ENCODE assay signal across 19 cellular contexts in the genomic region with DNA sequence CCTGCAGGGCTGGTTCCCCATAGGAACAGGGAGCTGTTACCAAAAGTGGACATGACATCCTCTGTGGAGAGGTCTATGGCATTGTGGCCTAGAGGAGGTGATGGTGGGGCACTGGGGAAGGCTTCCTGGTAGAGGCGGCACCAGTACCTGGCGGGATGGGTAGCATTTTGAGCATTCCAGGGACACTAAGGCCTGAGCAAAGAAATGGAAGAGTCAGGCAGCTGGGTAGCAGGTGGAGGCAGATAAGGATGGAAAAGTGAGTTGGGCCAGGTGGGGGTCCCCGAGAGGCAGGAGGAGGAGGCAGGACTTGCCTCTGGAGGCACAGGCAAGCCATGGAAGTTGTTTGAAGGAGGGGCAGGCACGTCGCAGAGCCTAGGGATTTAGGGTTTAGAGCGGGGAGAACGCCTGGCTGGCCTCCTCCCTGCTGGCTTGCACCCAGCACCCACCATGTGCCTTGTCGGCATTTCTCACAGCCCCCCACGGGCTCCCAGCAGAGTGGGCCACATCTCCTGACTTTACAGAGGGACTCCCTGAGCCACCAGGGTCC. TPM values are rescaled to one million over a fixed set of nuclear protein-coding genes. Genes with fewer than 3 reads are reported as not detected.
DNase-seq lines count a peak whose midpoint lies in the region; ATAC-seq and TF ChIP-seq lines count a peak whose summit lies in the region.
"Had no signal": no experiment of that assay in that cellular context is flagged by ENCODE, and none has a peak within 500 bp of the region (broad histone marks: within the 10 kb centered on the region; RNA-seq: fewer than 3 reads in every experiment).

No MANE protein-coding gene starts in this region.

- H3K27ac ChIP-seq in IMR-90 (ENCODE audit: insufficient read depth, low read length) (no peak overlapping the region), endodermal cell (ENCODE audit: low read depth, low read length) (no peak overlapping the region), tibial artery (no peak overlapping the region)

- H3K4me1 ChIP-seq in IMR-90 (ENCODE audit: control insufficient read depth, insufficient read depth, low read length) (peaks cover 13% of the 10 kb centered on the region), endodermal cell (ENCODE audit: control insufficient read depth, insufficient read depth, low read length) (peaks cover under 1% of the 10 kb centered on the region), tibial artery (peaks cover 0 to 22% (median 17%) of the 10 kb centered on the region in 4 donors)

- no peak overlapping the region for H2BK15ac ChIP-seq in IMR-90 (ENCODE audit: low read depth, low read length)

- H4K20me1 ChIP-seq in IMR-90 (ENCODE audit: insufficient read depth, low read length): no peaks in the 10 kb centered on the region

- H2BK120ac ChIP-seq in IMR-90 (ENCODE audit: low read depth, low read length): no peak overlapping the region

- H3K4me3 ChIP-seq in IMR-90 (ENCODE audit: insufficient read depth, low read depth, low read length) (no peak overlapping the region), endodermal cell (ENCODE audit: low read length) (no peak overlapping the region), tibial artery (no peak overlapping the region)
- H3K4me3 ChIP-seq: GM12878, GM23338, MG63 had no signal

- H3K9me3 Mint-ChIP-seq in endodermal cell: peaks cover 2% of the 10 kb centered on the region
- no peaks in the 10 kb centered on the region for H3K9me3 Mint-ChIP-seq in natural killer cell treated with Interleukin-12 subunit alpha and Interleukin-12 subunit beta and Interleukin-15 and Interleukin-18, amount 100 ng/mL, for 72 hours
- H3K9me3 Mint-ChIP-seq: CD8-positive, alpha-beta T cell; GM23338 had no signal

- H2BK20ac ChIP-seq in IMR-90 (ENCODE audit: low read depth, low read length): no peak overlapping the region

- H3K9me3 ChIP-seq in IMR-90 (ENCODE audit: control insufficient read depth, insufficient read depth, low read length) (peaks cover 4% of the 10 kb centered on the region), endodermal cell (ENCODE audit: control insufficient read depth, low read length) (no peaks in the 10 kb centered on the region), tibial artery (no peaks in the 10 kb centered on the region)
- H3K9me3 ChIP-seq: MG63 had no signal

- H3K14ac ChIP-seq in IMR-90 (replicated peaks; ENCODE audit: low read depth, low read length): no peak overlapping the region

- BruUV-seq in IMR-90 (replicated peaks; lab: Mats Ljungman, UMichigan): no TSS peak

- H4K91ac ChIP-seq in IMR-90 (ENCODE audit: insufficient read depth, low read depth, low read length): no peak overlapping the region

- dilution Hi-C loops in IMR-90 (cut with HindIII; ENCODE audit: low sequenced_read_pairs, unreplicated experiment): no loop called here

- H3K36me3 ChIP-seq in IMR-90 (ENCODE audit: control insufficient read depth, insufficient read depth, low read length) (no peaks in the 10 kb centered on the region), endodermal cell (ENCODE audit: control insufficient read depth, insufficient read depth, low read length) (no peaks in the 10 kb centered on the region), tibial artery (no peaks in the 10 kb centered on the region)

- peaks cover 8% of the 10 kb centered on the region for H3K27me3 ChIP-seq in IMR-90 (ENCODE audit: control insufficient read depth, insufficient read depth, low read length)
- no peaks in the 10 kb centered on the region for H3K27me3 ChIP-seq in endodermal cell (ENCODE audit: control insufficient read depth, insufficient read depth, low read length, poor library complexity, severe bottlenecking)
- H3K27me3 ChIP-seq in tibial artery: no peaks in the 10 kb centered on the region
- H3K27me3 ChIP-seq: MG63 had no signal

- DNase-seq in IMR-90 (no peak), endodermal cell (peak; percentile 35), tibial artery (peak; percentile 14 to 44), HCEC 1CT (no peak)
- DNase-seq in natural killer cell treated with Interleukin-12 subunit alpha and Interleukin-12 subunit beta and Interleukin-15 and Interleukin-18, amount 100 ng/mL, for 72 hours (ENCODE audit: low spot score): peak; percentile 51
- DNase-seq in stimulated activated naive CD8-positive, alpha-beta T cell treated with anti-CD3 and anti-CD28 coated beads, Interleukin-15, Interleukin-2, amounts not matched to agents 100 U/mL and 50 U/mL, for 24 hours: no peak
- DNase-seq: DND-41, Karpas-422, NCI-H146, NCI-H2081, NCI-H82, PC-3 had no signal

- H3K4me1 Mint-ChIP-seq in endodermal cell: peaks cover 15% of the 10 kb centered on the region
- peaks cover 60 to 61% of the 10 kb centered on the region in 2 donors for H3K4me1 Mint-ChIP-seq in natural killer cell treated with Interleukin-12 subunit alpha and Interleukin-12 subunit beta and Interleukin-15 and Interleukin-18, amount 100 ng/mL, for 72 hours (ENCODE audit: low read depth in 2 of 2)

- peaks cover 0 to 6% of the 10 kb centered on the region in 2 experiments; a peak in 1 of 4 replicates for H3K79me1 ChIP-seq in IMR-90 (ENCODE audit: low read depth in 1 of 2, low read length in 2 of 2)

- no peak overlapping the region for H4K8ac ChIP-seq in IMR-90 (ENCODE audit: low read depth in 2 of 2, low read length in 2 of 2)

- H2AK9ac ChIP-seq in IMR-90 (replicated peaks; ENCODE audit: low read depth, low read length, poor library complexity): peak overlapping the region; percentile 16

- ATAC-seq in IMR-90 (ENCODE audit: low read depth) (no peak), HG02884 (IDR thresholded peaks at IDR 0.05; ENCODE audit: unreplicated experiment) (no peak), GM18511 (IDR thresholded peaks at IDR 0.05; ENCODE audit: unreplicated experiment) (no peak)
- no peak for ATAC-seq in natural killer cell treated with Interleukin-12 subunit alpha and Interleukin-12 subunit beta and Interleukin-15 and Interleukin-18, amount 100 ng/mL, for 72 hours
- ATAC-seq in stimulated activated naive CD8-positive, alpha-beta T cell treated with anti-CD3 and anti-CD28 coated beads, Interleukin-15, Interleukin-2, amounts not matched to agents 100 U/mL and 50 U/mL, for 24 hours: no peak
- ATAC-seq: CD8-positive, alpha-beta T cell; GM12878; GM23338 had no signal

- CTCF ChIA-PET in IMR-90 (lab: Yijun Ruan, JAX): no interaction called here

- H4K5ac ChIP-seq in IMR-90 (ENCODE audit: low read depth, low read length): no peak overlapping the region

- H3K27ac Mint-ChIP-seq in endodermal cell: no peak overlapping the region
- H3K27ac Mint-ChIP-seq in natural killer cell treated with Interleukin-12 subunit alpha and Interleukin-12 subunit beta and Interleukin-15 and Interleukin-18, amount 100 ng/mL, for 72 hours: peak overlapping the region in 1 of 2 donors; percentile 51
- H3K27ac Mint-ChIP-seq: B cell; CD8-positive, alpha-beta T cell; GM23338 had no signal

- H2AK5ac ChIP-seq in IMR-90 (ENCODE audit: low read depth, low read length): no peak overlapping the region

- 75% methylated on average over 7 of the region's 9 CpGs; no CpG with 5 or more reads in 1 of the 2 experiments for whole genome bisulfite sequencing in IMR-90 (ENCODE audit: extremely low coverage in 2 of 2, insufficient read length in 1 of 2), 2 experiments
- 83 to 84% methylated on average over 7 to 9 of the region's 9 CpGs for WGBS in endodermal cell (ENCODE audit: insufficient coverage in 1 of 2, insufficient read length in 1 of 2), 2 experiments

- TF ChIP-seq CTCF in IMR-90 (conservative IDR thresholded peaks at IDR 0.05; ENCODE audit: low read depth, low read length) (no peak), endodermal cell (conservative IDR thresholded peaks at IDR 0.05) (no peak), tibial artery (IDR thresholded peaks at IDR 0.05) (no peak)

- TF ChIP-seq POLR2A in IMR-90 (IDR thresholded peaks at IDR 0.05; ENCODE audit: low read depth, low read length): no peak

- no peak overlapping the region for H3K4ac ChIP-seq in IMR-90 (ENCODE audit: low read depth, low read length)

- no peak overlapping the region for H2BK5ac ChIP-seq in IMR-90 (ENCODE audit: low read depth, low read length, poor library complexity, severe bottlenecking)

- peaks cover 2% of the 10 kb centered on the region for H3K27me3 Mint-ChIP-seq in endodermal cell (ENCODE audit: insufficient read depth)
- H3K27me3 Mint-ChIP-seq in natural killer cell treated with Interleukin-12 subunit alpha and Interleukin-12 subunit beta and Interleukin-15 and Interleukin-18, amount 100 ng/mL, for 72 hours: no peaks in the 10 kb centered on the region

- intact Hi-C loops in IMR-90 (cut with micrococcal nuclease) (no loop called here), tibial artery (cut with DNase I; ENCODE audit: low total_unique reads) (no loop called here)

- no peak overlapping the region for H3K4me2 ChIP-seq in IMR-90 (ENCODE audit: low read depth, low read length)
- H3K4me2 ChIP-seq: GM23338 had no signal

- no peak overlapping the region for H2AFZ ChIP-seq in IMR-90 (replicated peaks; ENCODE audit: low read length, poor library complexity)
- H2AFZ ChIP-seq: GM23338 had no signal

- H3K18ac ChIP-seq in IMR-90 (ENCODE audit: low read depth, low read length): no peak overlapping the region

- H3K23ac ChIP-seq in IMR-90 (ENCODE audit: low read depth, low read length): no peak overlapping the region

- in situ Hi-C loops in IMR-90 (cut with MboI; ENCODE audit: low sequenced_read_pairs): no loop called here

- TF ChIP-seq RAD21 in IMR-90 (IDR thresholded peaks at IDR 0.05; ENCODE audit: low read length): no peak

- H3K56ac ChIP-seq in IMR-90 (ENCODE audit: extremely low read depth, insufficient read depth, low read length): no peak overlapping the region

- POLR2A ChIA-PET in IMR-90 (lab: Charles Lee; ENCODE audit: unreplicated experiment): no interaction called here

- H3K9me1 ChIP-seq in IMR-90 (ENCODE audit: insufficient read depth, low read length): peaks cover 8% of the 10 kb centered on the region; the same call in 1 of the 2 replicates

- H3K4me3 Mint-ChIP-seq in endodermal cell: no peak overlapping the region
- no peak overlapping the region for H3K4me3 Mint-ChIP-seq in natural killer cell treated with Interleukin-12 subunit alpha and Interleukin-12 subunit beta and Interleukin-15 and Interleukin-18, amount 100 ng/mL, for 72 hours
- H3K4me3 Mint-ChIP-seq: B cell; CD8-positive, alpha-beta T cell; GM23338 had no signal

- H3K9ac ChIP-seq in IMR-90 (ENCODE audit: low read depth, low read length) (no peak overlapping the region), endodermal cell (ENCODE audit: extremely low read depth, low read length, poor library complexity, severe bottlenecking) (no peak overlapping the region)

- peaks cover 5% of the 10 kb centered on the region for H3K36me3 Mint-ChIP-seq in endodermal cell (ENCODE audit: low read depth)
- H3K36me3 Mint-ChIP-seq in natural killer cell treated with Interleukin-12 subunit alpha and Interleukin-12 subunit beta and Interleukin-15 and Interleukin-18, amount 100 ng/mL, for 72 hours: no peaks in the 10 kb centered on the region
- H3K36me3 Mint-ChIP-seq: CD8-positive, alpha-beta T cell had no signal

RNA-seq across cellular contexts. Expression of a gene that starts 5.1 kb away (rescaled TPM):
- total RNA-seq in IMR-90 (2012; rRNA removed) (12.2 and 15.2 TPM in 2 replicates), endodermal cell (10 to 100 TPM; 30.1 to 37.2 TPM)
- polyA plus RNA-seq in IMR-90 (2012; rRNA removed): 16.6 and 17.1 TPM in 2 replicates
- 8.3 and 16.7 TPM in 2 replicates for polyA plus RNA-seq in IMR-90 (2012; cell fraction: cytosol; rRNA removed)
- polyA plus RNA-seq in IMR-90 (2012; cell fraction: nucleus; rRNA removed; ENCODE audit: low replicate concordance): 29.6 and 55.4 TPM in 2 replicates
- polyA plus RNA-seq in endodermal cell (2013, experiment 1 of 2): 6.1 TPM
- polyA plus RNA-seq in endodermal cell (2013, experiment 2 of 2): 5.2 TPM
- 100 to 1,000 TPM; 135 to 186 TPM for total RNA-seq in natural killer cell treated with Interleukin-12 subunit alpha and Interleukin-12 subunit beta and Interleukin-15 and Interleukin-18, amount 100 ng/mL, for 72 hours

Comparison
In these comparisons a context has a peak if more than half of its experiments do, and no peak if none do; other contexts are left out.
1. DNase-seq: peak in endodermal cell (single experiment), natural killer cell treated with Interleukin-12 subunit alpha and Interleukin-12 subunit beta and Interleukin-15 and Interleukin-18, amount 100 ng/mL, for 72 hours (single experiment) and tibial artery (2 of 2); none in IMR-90 (single experiment), stimulated activated naive CD8-positive, alpha-beta T cell treated with anti-CD3 and anti-CD28 coated beads, Interleukin-15, Interleukin-2, amounts not matched to agents 100 U/mL and 50 U/mL, for 24 hours (single experiment) and HCEC 1CT (single experiment).